In genomic region chr4:147103403-147103946, GRCh38 we compare ENCODE assay signal across 11 cellular contexts.
DNase-seq lines count a peak whose midpoint lies in the region; ATAC-seq and TF ChIP-seq lines count a peak whose summit lies in the region.
"Had no signal": no experiment of that assay in that cellular context is flagged by ENCODE, and none has a peak within 500 bp of the region (broad histone marks: within the 10 kb centered on the region; RNA-seq: fewer than 3 reads in every experiment).

No MANE protein-coding gene starts in this region.

- H3K27ac Mint-ChIP-seq in activated T-helper 17 cell treated with anti-CD3 and anti-CD28 coated beads, Interleukin-2, amount 50 U/mL, for 72 hours: no peak overlapping the region

- no peaks in the 10 kb centered on the region for H3K9me3 Mint-ChIP-seq in activated T-helper 17 cell treated with anti-CD3 and anti-CD28 coated beads, Interleukin-2, amount 50 U/mL, for 72 hours

- no peaks in the 10 kb centered on the region for H3K9me3 ChIP-seq in thyroid gland
- no peaks in the 10 kb centered on the region for H3K9me3 ChIP-seq in Peyer's patch

- 7 to 16% methylated on average over 8 of the region's 8 CpGs for WGBS in thyroid gland, 2 donors

- H3K4me3 ChIP-seq in coronary artery: no peak overlapping the region
- H3K4me3 ChIP-seq in thyroid gland (replicated peaks in 1 of 3): no peak overlapping the region
- no peak overlapping the region for H3K4me3 ChIP-seq in Peyer's patch
- H3K4me3 ChIP-seq: dorsolateral prefrontal cortex, GM12878 had no signal

- no peak for TF ChIP-seq CTCF in coronary artery (IDR thresholded peaks at IDR 0.05)
- TF ChIP-seq CTCF in thyroid gland (IDR thresholded peaks at IDR 0.05): no peak
- no peak for TF ChIP-seq CTCF in Peyer's patch (IDR thresholded peaks at IDR 0.05)

- peaks cover 17% of the 10 kb centered on the region for H3K27me3 Mint-ChIP-seq in activated T-helper 17 cell treated with anti-CD3 and anti-CD28 coated beads, Interleukin-2, amount 50 U/mL, for 72 hours

- no peaks in the 10 kb centered on the region for H3K4me1 Mint-ChIP-seq in activated T-helper 17 cell treated with anti-CD3 and anti-CD28 coated beads, Interleukin-2, amount 50 U/mL, for 72 hours

- no peaks in the 10 kb centered on the region for H3K27me3 ChIP-seq in thyroid gland
- H3K27me3 ChIP-seq in Peyer's patch: no peaks in the 10 kb centered on the region
- H3K27me3 ChIP-seq: dorsolateral prefrontal cortex had no signal

- H3K36me3 Mint-ChIP-seq in activated T-helper 17 cell treated with anti-CD3 and anti-CD28 coated beads, Interleukin-2, amount 50 U/mL, for 72 hours (ENCODE audit: low read depth): no peaks in the 10 kb centered on the region

- intact Hi-C loops in thyroid gland (cut with DNase I): no loop called here

- peak overlapping the region; percentile 74 to 80 for H3K27ac ChIP-seq in coronary artery
- peak overlapping the region; percentile 82 to 89 (median 86) for H3K27ac ChIP-seq in thyroid gland
- H3K27ac ChIP-seq in Peyer's patch: no peak overlapping the region

- no peak overlapping the region for H3K4me3 Mint-ChIP-seq in activated T-helper 17 cell treated with anti-CD3 and anti-CD28 coated beads, Interleukin-2, amount 50 U/mL, for 72 hours

- H3K4me1 ChIP-seq in thyroid gland (peaks cover 21 to 42% of the 10 kb centered on the region in 2 donors), Peyer's patch (no peaks in the 10 kb centered on the region)

- no peak for TF ChIP-seq POLR2A in thyroid gland (IDR thresholded peaks at IDR 0.05)
- TF ChIP-seq POLR2A in Peyer's patch (IDR thresholded peaks at IDR 0.05): no peak

- H3K36me3 ChIP-seq in thyroid gland: no peaks in the 10 kb centered on the region
- H3K36me3 ChIP-seq in Peyer's patch: no peaks in the 10 kb centered on the region

- ATAC-seq in HG02885 (IDR thresholded peaks at IDR 0.05; ENCODE audit: poor library complexity, unreplicated experiment): peak; percentile 65
- peak; percentile 51 for ATAC-seq in left lobe of liver
- ATAC-seq in activated CD4-positive, CD25-positive, alpha-beta regulatory T cell treated with anti-CD3 and anti-CD28 coated beads, Interleukin-2, amount 50 U/mL, for 24 hours: no peak
- ATAC-seq in activated T-helper 17 cell treated with anti-CD3 and anti-CD28 coated beads, Interleukin-2, amount 50 U/mL, for 72 hours (replicated peaks): no peak
- ATAC-seq: GM12878 had no signal

- DNase-seq in coronary artery (ENCODE audit: low spot score): peak; percentile 96
- no peak for DNase-seq in left lobe of liver (ENCODE audit: low spot score)
- DNase-seq in thyroid gland: peak; percentile 77
- DNase-seq in Peyer's patch: no peak
- DNase-seq in stimulated activated CD4-positive, alpha-beta T cell treated with anti-CD3 and anti-CD28 coated beads, Interleukin-15, amount 100 ng/mL, for 24 hours: no peak
- DNase-seq: NCI-H1694 treated with DMSO at 0.1 percent for 48 hours had no signal

Comparison
In these comparisons a context has a peak if more than half of its experiments do, and no peak if none do; other contexts are left out.
1. ATAC-seq: peak in HG02885 (single experiment) and left lobe of liver (single experiment); none in activated CD4-positive, CD25-positive, alpha-beta regulatory T cell treated with anti-CD3 and anti-CD28 coated beads, Interleukin-2, amount 50 U/mL, for 24 hours (0 of 2) and activated T-helper 17 cell treated with anti-CD3 and anti-CD28 coated beads, Interleukin-2, amount 50 U/mL, for 72 hours (single experiment).
2. DNase-seq: peak in coronary artery (single experiment) and thyroid gland (2 of 2); none in left lobe of liver (single experiment), Peyer's patch (0 of 3) and stimulated activated CD4-positive, alpha-beta T cell treated with anti-CD3 and anti-CD28 coated beads, Interleukin-15, amount 100 ng/mL, for 24 hours (single experiment).
3. H3K27ac ChIP-seq: peak in coronary artery (2 of 2) and thyroid gland (3 of 3); none in Peyer's patch (0 of 4).